ENCODE assay signal across 24 cellular contexts in genomic region chr11:124315052-124315451, GRCh38.
A peak's percentile ranks its signal among the peaks of the same experiment; 100 is the strongest.
DNase-seq lines count a peak whose midpoint lies in the region; ATAC-seq and TF ChIP-seq lines count a peak whose summit lies in the region.
"Had no signal": no experiment of that assay in that cellular context is flagged by ENCODE, and none has a peak within 500 bp of the region (broad histone marks: within the 10 kb centered on the region; RNA-seq: fewer than 3 reads in every experiment).

No MANE protein-coding gene starts in this region.

- H4K20me1 ChIP-seq in OCI-LY3 (ENCODE audit: insufficient read depth, low read length) = no peaks in the 10 kb centered on the region

- peak overlapping the region; percentile 29; the same call in 1 of the 2 replicates for H3K4me2 ChIP-seq in OCI-LY3 (ENCODE audit: low read length)

- TF ChIP-seq CTCF in OCI-LY3 (IDR thresholded peaks at IDR 0.05; ENCODE audit: low read depth, low read length) (no peak), choroid plexus epithelial cell (conservative IDR thresholded peaks at IDR 0.05; ENCODE audit: low read depth, low read length) (no peak)

- H3K27ac ChIP-seq in OCI-LY3 (ENCODE audit: low read length) = no peak overlapping the region
- H3K27ac ChIP-seq: adrenal gland, tibial artery, VCaP had no signal

- H2AFZ ChIP-seq in OCI-LY3 (ENCODE audit: low read depth, low read length) = no peak overlapping the region

- peaks cover 6% of the 10 kb centered on the region for H3K4me1 ChIP-seq in OCI-LY3 (ENCODE audit: low read length)
- H3K4me1 ChIP-seq: adrenal gland, tibial artery had no signal

- DNase-seq in EH (ENCODE audit: low read depth) (peak; percentile 1), choroid plexus epithelial cell (ENCODE audit: low read depth) (peak; percentile 50), kidney tubule cell (ENCODE audit: low spot score) (peak; percentile 36), NCI-H187 treated with DMSO at 0.1 percent for 48 hours (lab: John Stamatoyannopoulos, UW) (no peak), cerebellar cortex (ENCODE audit: low spot score) (no peak)
- DNase-seq: activated CD4-positive, alpha-beta T cell treated with anti-CD3 and anti-CD28 coated beads, Interleukin-2, amount 50 U/mL, for 1 hour; activated CD8-positive, alpha-beta memory T cell treated with anti-CD3 and anti-CD28 coated beads, Interleukin-2, amount 50 U/mL, for 4 hours; activated effector memory CD4-positive, alpha-beta T cell treated with Interleukin-2 at 50 U/mL for 16 hours; adrenal gland; effector memory CD8-positive, alpha-beta T cell; foreskin melanocyte; GF-D8; MV-4-11; natural killer cell; NCI-H187; SHP77; stimulated activated CD4-positive, alpha-beta T cell treated with anti-CD3 and anti-CD28 coated beads, Interleukin-1b, Interleukin-23, amount 100 ng/mL, for 48 hours; stimulated activated naive CD4-positive, alpha-beta T cell treated with Interleukin-2 at 50 U/mL for 16 hours; tibial artery had no signal

- H3K79me2 ChIP-seq in OCI-LY3 (ENCODE audit: low read length) = no peaks in the 10 kb centered on the region

- no peak overlapping the region for H3K4me3 ChIP-seq in OCI-LY3 (ENCODE audit: low read length)
- no peak overlapping the region for H3K4me3 ChIP-seq in choroid plexus epithelial cell (ENCODE audit: low read depth, low read length)
- H3K4me3 ChIP-seq: adrenal gland, GM12878, tibial artery had no signal

- H3K9me3 ChIP-seq in OCI-LY3 (ENCODE audit: insufficient read depth, low read length) = no peaks in the 10 kb centered on the region
- H3K9me3 ChIP-seq: adrenal gland, tibial artery had no signal

- no peaks in the 10 kb centered on the region for H3K36me3 ChIP-seq in OCI-LY3 (replicated peaks; ENCODE audit: low read depth, low read length)
- H3K36me3 ChIP-seq: adrenal gland, tibial artery had no signal

- no peak overlapping the region for H3K9ac ChIP-seq in OCI-LY3 (ENCODE audit: low read length)

- peaks cover 25% of the 10 kb centered on the region for H3K27me3 ChIP-seq in OCI-LY3 (ENCODE audit: low read depth, low read length)
- H3K27me3 ChIP-seq: adrenal gland had no signal

- ATAC-seq in HG03378 (IDR thresholded peaks at IDR 0.05; ENCODE audit: unreplicated experiment) (no peak), HG02798 (IDR thresholded peaks at IDR 0.05; ENCODE audit: poor library complexity, unreplicated experiment) (no peak)
- ATAC-seq: effector memory CD8-positive, alpha-beta T cell; GM12878; natural killer cell had no signal

Comparison
In these comparisons a context has a peak if more than half of its experiments do, and no peak if none do; other contexts are left out.
1. DNase-seq: peak in EH (single experiment), choroid plexus epithelial cell (single experiment) and kidney tubule cell (single experiment); none in NCI-H187 treated with DMSO at 0.1 percent for 48 hours (single experiment) and cerebellar cortex (single experiment).